ENCODE assay signal across 22 cellular contexts in genomic region chr17:78797213-78797612, GRCh38.
"Had no signal": no experiment of that assay in that cellular context is flagged by ENCODE, and none has a peak within 500 bp of the region (broad histone marks: within the 10 kb centered on the region; RNA-seq: fewer than 3 reads in every experiment).

No MANE protein-coding gene starts in this region.

- H3K4me3 ChIP-seq: ascending aorta, mucosa of descending colon, prostate gland, sigmoid colon, thyroid gland, upper lobe of right lung had no signal

- DNase-seq: activated B cell treated with CpG ODN at 0.5 μM for 24 hours; activated CD4-positive, alpha-beta T cell treated with anti-CD3 and anti-CD28 coated beads, Interleukin-2, amount 50 U/mL, for 1 hour; activated CD8-positive, alpha-beta T cell treated with anti-CD3 and anti-CD28 coated beads for 36 hours; activated naive CD4-positive, alpha-beta T cell treated with Interleukin-2 at 50 U/mL for 16 hours; activated T-cell treated with anti-CD3 and anti-CD28 coated beads, Interleukin-2, amount 50 U/mL, for 72 hours; cortex of kidney; endodermal cell; foreskin fibroblast; hippocampal formation; retina; sigmoid colon; small intestine; stimulated activated CD4-positive, alpha-beta T cell treated with anti-CD3 and anti-CD28 coated beads, Interleukin-4, amount 100 ng/mL, for 24 hours; stimulated activated naive CD8-positive, alpha-beta T cell treated with anti-CD3 and anti-CD28 coated beads, Interleukin-15, amount 100 ng/mL, for 72 hours; substantia nigra; T-cell; thyroid gland; upper lobe of right lung had no signal

- H3K27ac ChIP-seq: ascending aorta, thyroid gland had no signal

- H3K27me3 ChIP-seq: ascending aorta, sigmoid colon, thyroid gland, upper lobe of right lung had no signal

- H3K9me3 ChIP-seq: ascending aorta, mucosa of descending colon, prostate gland, sigmoid colon, thyroid gland, upper lobe of right lung had no signal

- ATAC-seq: activated CD8-positive, alpha-beta T cell treated with anti-CD3 and anti-CD28 coated beads for 36 hours; mucosa of descending colon; stimulated activated memory B cell treated with anti-CD40 and anti-IgM and Interleukin-4, amounts not matched to agents 10 μg/mL and 1 μg/mL and 100 μg/mL, for 72 hours; stimulated activated naive CD8-positive, alpha-beta T cell treated with anti-CD3 and anti-CD28 coated beads, Interleukin-15, amount 100 ng/mL, for 72 hours; T-cell had no signal

- H3K4me1 ChIP-seq: ascending aorta, sigmoid colon, thyroid gland had no signal
